17 cellular contexts compared by ENCODE assay signal in the genomic region with DNA sequence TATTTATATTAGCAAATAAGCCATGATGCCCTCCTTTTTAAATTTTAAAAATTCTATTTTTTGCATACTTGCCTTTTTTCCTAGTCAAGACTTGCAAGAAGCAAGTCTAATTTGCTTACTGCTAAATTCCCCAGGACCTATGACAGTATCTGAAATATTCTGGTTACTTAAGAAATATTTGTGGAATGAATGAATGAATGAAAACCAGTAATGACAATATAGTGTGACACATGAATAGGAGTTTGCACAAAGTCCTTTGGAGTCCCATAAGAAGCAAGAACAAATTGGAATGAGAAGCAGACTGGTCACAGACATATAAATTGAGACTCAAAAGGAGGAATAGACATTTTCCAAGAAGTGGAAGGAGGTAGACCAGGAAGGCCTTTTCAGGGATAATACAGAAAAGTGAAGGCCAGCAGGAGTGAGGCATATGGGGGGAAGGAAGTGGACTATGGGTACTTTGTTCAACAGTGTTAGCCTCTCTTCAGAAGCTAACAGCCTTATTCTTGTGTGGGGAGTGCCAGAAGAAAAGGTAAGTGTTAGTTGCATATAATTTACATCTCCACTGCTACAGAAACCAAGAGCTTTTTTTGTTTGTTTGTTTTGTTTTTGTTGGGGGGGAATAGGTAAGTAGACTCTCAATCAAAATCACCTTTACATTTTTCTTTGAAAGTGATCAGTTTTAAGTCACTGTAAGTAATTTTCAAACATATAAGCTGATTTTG.
"Had no signal": no experiment of that assay in that cellular context is flagged by ENCODE, and none has a peak within 500 bp of the region (broad histone marks: within the 10 kb centered on the region; RNA-seq: fewer than 3 reads in every experiment).

No MANE protein-coding gene starts in this region.

- H3K27me3 ChIP-seq: adrenal gland, esophagus muscularis mucosa, neural progenitor cell, right atrium auricular region had no signal

- H3K4me1 ChIP-seq: neural progenitor cell, prostate gland, right atrium auricular region had no signal

- H3K36me3 ChIP-seq: adrenal gland, esophagus muscularis mucosa, left ventricle myocardium inferior, neural progenitor cell, prostate gland, right atrium auricular region had no signal

- H3K4me3 ChIP-seq: adrenal gland, esophagus muscularis mucosa, left ventricle myocardium inferior, mucosa of descending colon, neural progenitor cell, prostate gland, right atrium auricular region had no signal

- H3K27ac ChIP-seq: adrenal gland, esophagus muscularis mucosa, left ventricle myocardium inferior, neural progenitor cell, prostate gland, right atrium auricular region had no signal

- H3K4me2 ChIP-seq: neural progenitor cell had no signal

- DNase-seq: activated CD4-positive, alpha-beta T cell treated with anti-CD3 and anti-CD28 coated beads for 36 hours; activated CD4-positive, alpha-beta T cell treated with anti-CD3 and anti-CD28 coated beads, Interleukin-2, amount 50 U/mL, for 48 hours; activated gamma-delta T cell treated with Interleukin-2 at 50 U/mL for 16 hours; adrenal gland; dermis blood vessel endothelial cell; effector memory CD4-positive, alpha-beta T cell; immature natural killer cell; kidney glomerular epithelial cell; left ventricle myocardium inferior; mucosa of descending colon; naive B cell had no signal

- H2AFZ ChIP-seq: neural progenitor cell had no signal

- ATAC-seq: activated CD4-positive, alpha-beta T cell treated with anti-CD3 and anti-CD28 coated beads for 36 hours; activated naive CD4-positive, alpha-beta T cell treated with anti-CD3 and anti-CD28 coated beads, Interleukin-2, amount 50 U/mL, for 72 hours; mucosa of descending colon; WTC11 had no signal

- H3K9ac ChIP-seq: neural progenitor cell had no signal

- H3K9me3 ChIP-seq: adrenal gland, esophagus muscularis mucosa, left ventricle myocardium inferior, mucosa of descending colon, prostate gland, right atrium auricular region had no signal
